1 cellular context compared by ENCODE assay signal in genomic region chr13:77325371-77325941, GRCh38.
TF ChIP-seq lines count a peak whose summit lies in the region.

No MANE protein-coding gene starts in this region.

TF ChIP-seq in IMR-90, 13 proteins besides CTCF, POLR2A, EP300 and RAD21 (continued from another document):
- TF ChIP-seq ELK1 (IDR thresholded peaks at IDR 0.05; ENCODE audit: borderline replicate concordance, low read depth, low read length) = no peak
